ENCODE assay signal across 1 cellular context in the genomic region with DNA sequence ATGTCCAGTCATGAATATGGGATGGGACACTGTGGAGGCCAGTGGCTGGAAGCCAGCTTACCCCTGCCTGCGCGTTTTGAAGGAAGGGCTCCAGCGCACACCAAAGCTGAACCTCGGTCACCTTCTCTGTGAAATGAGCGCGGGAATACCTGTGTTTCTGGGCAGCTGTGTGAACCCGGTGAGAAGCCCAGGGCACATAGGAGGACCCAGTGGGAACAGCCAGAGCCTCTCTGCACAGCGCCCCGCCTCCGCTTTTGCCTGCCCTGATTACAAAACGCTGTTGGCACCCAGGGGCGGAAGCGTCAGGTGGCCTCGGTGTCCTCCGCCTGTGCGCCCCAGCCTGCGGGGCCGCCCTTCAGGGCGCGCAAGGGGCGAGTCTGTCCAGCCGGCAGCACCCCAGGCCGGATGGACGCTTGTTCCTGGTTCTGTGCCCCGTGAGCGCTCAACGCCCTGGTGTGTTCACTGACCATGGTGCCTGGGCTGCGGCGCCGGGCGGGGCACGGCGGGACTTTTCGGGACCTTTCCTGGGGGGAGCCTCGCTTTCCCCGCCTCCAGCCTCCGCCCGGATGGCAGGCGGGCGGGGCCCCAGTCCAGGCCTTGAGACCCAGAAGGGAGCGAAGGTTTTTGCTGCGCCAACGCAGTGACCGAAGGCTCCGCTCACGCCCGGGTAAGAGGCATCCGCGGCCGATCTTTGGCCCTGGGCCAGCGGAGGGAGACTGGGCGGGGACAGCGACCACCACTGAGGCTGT.
TF ChIP-seq lines count a peak whose summit lies in the region.

A gene (plus strand): TSS at position 588 of the 749 bp plus-strand sequence. CDS start 23,895 bp downstream, outside the sequence.

TF ChIP-seq in HepG2, 621 proteins besides CTCF, POLR2A, EP300 and RAD21 (continued from another document and continues in another):
- TF ChIP-seq ZBTB38 (CRISPR knock-in tag; IDR thresholded peaks at IDR 0.05), result no peak; the same call in 1 of the 2 replicates
- no peak for TF ChIP-seq HOXA7 (CRISPR knock-in tag; IDR thresholded peaks at IDR 0.05)
- no peak for TF ChIP-seq NKX3-1 (CRISPR knock-in tag; IDR thresholded peaks at IDR 0.05)
- TF ChIP-seq ATM (IDR thresholded peaks at IDR 0.05; ENCODE audit: borderline replicate concordance), result no peak
- peak; percentile 51; the same call in 1 of the 2 replicates for TF ChIP-seq ETV6 (CRISPR knock-in tag; conservative IDR thresholded peaks at IDR 0.05)
- peak; percentile 66 for TF ChIP-seq POLR2AphosphoS5 (IDR thresholded peaks at IDR 0.05; ENCODE audit: low read depth, low read length)
- TF ChIP-seq CENPT (CRISPR knock-in tag; IDR thresholded peaks at IDR 0.05; ENCODE audit: low read depth), result no peak
- TF ChIP-seq RFXAP (CRISPR knock-in tag; IDR thresholded peaks at IDR 0.05; ENCODE audit: borderline replicate concordance), result no peak
- TF ChIP-seq ZNF24 (IDR thresholded peaks at IDR 0.05), result no peak
- no peak for TF ChIP-seq FOXM1 (CRISPR knock-in tag; IDR thresholded peaks at IDR 0.05)
- TF ChIP-seq CCAR2 (optimal IDR thresholded peaks at IDR 0.05; ENCODE audit: low read depth, low read length), result no peak
- TF ChIP-seq TCF7 (IDR thresholded peaks at IDR 0.05; ENCODE audit: low read depth), result no peak
- TF ChIP-seq ZFP1 (CRISPR knock-in tag; IDR thresholded peaks at IDR 0.05), result 0 out of 2 replicates have a peak, but pooled peaks have one; percentile 17
- TF ChIP-seq ZNF260 (CRISPR knock-in tag; IDR thresholded peaks at IDR 0.05; ENCODE audit: borderline replicate concordance, low read depth), result no peak
- no peak for TF ChIP-seq SMYD3 (CRISPR knock-in tag; IDR thresholded peaks at IDR 0.05)
- TF ChIP-seq ZNF282 (IDR thresholded peaks at IDR 0.05; ENCODE audit: partially characterized antibody), result no peak
- TF ChIP-seq, protein P1, sequence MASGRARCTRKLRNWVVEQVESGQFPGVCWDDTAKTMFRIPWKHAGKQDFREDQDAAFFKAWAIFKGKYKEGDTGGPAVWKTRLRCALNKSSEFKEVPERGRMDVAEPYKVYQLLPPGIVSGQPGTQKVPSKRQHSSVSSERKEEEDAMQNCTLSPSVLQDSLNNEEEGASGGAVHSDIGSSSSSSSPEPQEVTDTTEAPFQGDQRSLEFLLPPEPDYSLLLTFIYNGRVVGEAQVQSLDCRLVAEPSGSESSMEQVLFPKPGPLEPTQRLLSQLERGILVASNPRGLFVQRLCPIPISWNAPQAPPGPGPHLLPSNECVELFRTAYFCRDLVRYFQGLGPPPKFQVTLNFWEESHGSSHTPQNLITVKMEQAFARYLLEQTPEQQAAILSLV (CRISPR knock-in tag; IDR thresholded peaks at IDR 0.05; ENCODE audit: borderline replicate concordance), result peak; percentile 72; the same call in 1 of the 2 replicates
- peak; percentile 26; the same call in 1 of the 2 replicates for TF ChIP-seq ZNF224 (CRISPR knock-in tag; IDR thresholded peaks at IDR 0.05)
- TF ChIP-seq KDM5A (IDR thresholded peaks at IDR 0.05; ENCODE audit: borderline replicate concordance, low read length), result no peak
- peak; percentile 56; the same call in 1 of the 2 replicates for TF ChIP-seq MEIS2 (CRISPR knock-in tag; IDR thresholded peaks at IDR 0.05)
- TF ChIP-seq MXD4 (CRISPR knock-in tag; IDR thresholded peaks at IDR 0.05), result peak; percentile 41; the same call in 1 of the 2 replicates
- no peak for TF ChIP-seq ZNF496 (CRISPR knock-in tag; IDR thresholded peaks at IDR 0.05; ENCODE audit: insufficient replicate concordance)
- no peak for TF ChIP-seq NCOR1 (IDR thresholded peaks at IDR 0.05; ENCODE audit: borderline replicate concordance, low read length)
- no peak for TF ChIP-seq ZFP36 (IDR thresholded peaks at IDR 0.05; ENCODE audit: borderline replicate concordance, low read depth, low read length, partially characterized antibody)
- TF ChIP-seq FOXA3 (CRISPR knock-in tag; IDR thresholded peaks at IDR 0.05), result peak; percentile 26; the same call in 1 of the 2 replicates
- peak; percentile 85 for TF ChIP-seq POLR2G (IDR thresholded peaks at IDR 0.05; ENCODE audit: low read depth, low read length)
- 0 out of 2 replicates have a peak, but pooled peaks have one; percentile 73 for TF ChIP-seq ZNF343 (CRISPR knock-in tag; IDR thresholded peaks at IDR 0.05)
- TF ChIP-seq ARHGAP35 (CRISPR knock-in tag; IDR thresholded peaks at IDR 0.05; ENCODE audit: borderline replicate concordance), result peak; percentile 75; the same call in 1 of the 2 replicates
- no peak for TF ChIP-seq ZSCAN12 (CRISPR knock-in tag; IDR thresholded peaks at IDR 0.05)
- TF ChIP-seq, protein P2, sequence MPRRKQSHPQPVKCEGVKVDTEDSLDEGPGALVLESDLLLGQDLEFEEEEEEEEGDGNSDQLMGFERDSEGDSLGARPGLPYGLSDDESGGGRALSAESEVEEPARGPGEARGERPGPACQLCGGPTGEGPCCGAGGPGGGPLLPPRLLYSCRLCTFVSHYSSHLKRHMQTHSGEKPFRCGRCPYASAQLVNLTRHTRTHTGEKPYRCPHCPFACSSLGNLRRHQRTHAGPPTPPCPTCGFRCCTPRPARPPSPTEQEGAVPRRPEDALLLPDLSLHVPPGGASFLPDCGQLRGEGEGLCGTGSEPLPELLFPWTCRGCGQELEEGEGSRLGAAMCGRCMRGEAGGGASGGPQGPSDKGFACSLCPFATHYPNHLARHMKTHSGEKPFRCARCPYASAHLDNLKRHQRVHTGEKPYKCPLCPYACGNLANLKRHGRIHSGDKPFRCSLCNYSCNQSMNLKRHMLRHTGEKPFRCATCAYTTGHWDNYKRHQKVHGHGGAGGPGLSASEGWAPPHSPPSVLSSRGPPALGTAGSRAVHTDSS (CRISPR knock-in tag; conservative IDR thresholded peaks at IDR 0.05), result no peak
- TF ChIP-seq, protein P3, sequence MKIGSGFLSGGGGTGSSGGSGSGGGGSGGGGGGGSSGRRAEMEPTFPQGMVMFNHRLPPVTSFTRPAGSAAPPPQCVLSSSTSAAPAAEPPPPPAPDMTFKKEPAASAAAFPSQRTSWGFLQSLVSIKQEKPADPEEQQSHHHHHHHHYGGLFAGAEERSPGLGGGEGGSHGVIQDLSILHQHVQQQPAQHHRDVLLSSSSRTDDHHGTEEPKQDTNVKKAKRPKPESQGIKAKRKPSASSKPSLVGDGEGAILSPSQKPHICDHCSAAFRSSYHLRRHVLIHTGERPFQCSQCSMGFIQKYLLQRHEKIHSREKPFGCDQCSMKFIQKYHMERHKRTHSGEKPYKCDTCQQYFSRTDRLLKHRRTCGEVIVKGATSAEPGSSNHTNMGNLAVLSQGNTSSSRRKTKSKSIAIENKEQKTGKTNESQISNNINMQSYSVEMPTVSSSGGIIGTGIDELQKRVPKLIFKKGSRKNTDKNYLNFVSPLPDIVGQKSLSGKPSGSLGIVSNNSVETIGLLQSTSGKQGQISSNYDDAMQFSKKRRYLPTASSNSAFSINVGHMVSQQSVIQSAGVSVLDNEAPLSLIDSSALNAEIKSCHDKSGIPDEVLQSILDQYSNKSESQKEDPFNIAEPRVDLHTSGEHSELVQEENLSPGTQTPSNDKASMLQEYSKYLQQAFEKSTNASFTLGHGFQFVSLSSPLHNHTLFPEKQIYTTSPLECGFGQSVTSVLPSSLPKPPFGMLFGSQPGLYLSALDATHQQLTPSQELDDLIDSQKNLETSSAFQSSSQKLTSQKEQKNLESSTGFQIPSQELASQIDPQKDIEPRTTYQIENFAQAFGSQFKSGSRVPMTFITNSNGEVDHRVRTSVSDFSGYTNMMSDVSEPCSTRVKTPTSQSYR (CRISPR knock-in tag; IDR thresholded peaks at IDR 0.05; ENCODE audit: borderline replicate concordance), result peak; percentile 47; the same call in 1 of the 2 replicates
- TF ChIP-seq, protein P4, sequence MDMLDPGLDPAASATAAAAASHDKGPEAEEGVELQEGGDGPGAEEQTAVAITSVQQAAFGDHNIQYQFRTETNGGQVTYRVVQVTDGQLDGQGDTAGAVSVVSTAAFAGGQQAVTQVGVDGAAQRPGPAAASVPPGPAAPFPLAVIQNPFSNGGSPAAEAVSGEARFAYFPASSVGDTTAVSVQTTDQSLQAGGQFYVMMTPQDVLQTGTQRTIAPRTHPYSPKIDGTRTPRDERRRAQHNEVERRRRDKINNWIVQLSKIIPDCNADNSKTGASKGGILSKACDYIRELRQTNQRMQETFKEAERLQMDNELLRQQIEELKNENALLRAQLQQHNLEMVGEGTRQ (IDR thresholded peaks at IDR 0.05; ENCODE audit: low read depth, low read length), result no peak
- TF ChIP-seq, protein P4 (CRISPR knock-in tag; IDR thresholded peaks at IDR 0.05; ENCODE audit: borderline replicate concordance), result no peak
- TF ChIP-seq ZNF567 (CRISPR knock-in tag; IDR thresholded peaks at IDR 0.05; ENCODE audit: borderline replicate concordance), result peak; percentile 83; the same call in 1 of the 2 replicates
- 0 out of 2 replicates have a peak, but pooled peaks have one; percentile 44 for TF ChIP-seq TMF1 (CRISPR knock-in tag; IDR thresholded peaks at IDR 0.05; ENCODE audit: low read depth)
- TF ChIP-seq ZMYM3 (CRISPR knock-in tag; IDR thresholded peaks at IDR 0.05), result no peak; the same call in 1 of the 2 replicates
- TF ChIP-seq ZNF232 (CRISPR knock-in tag; IDR thresholded peaks at IDR 0.05; ENCODE audit: borderline replicate concordance), result no peak
- no peak for TF ChIP-seq ZNF296 (CRISPR knock-in tag; conservative IDR thresholded peaks at IDR 0.05)
- TF ChIP-seq, protein P5, sequence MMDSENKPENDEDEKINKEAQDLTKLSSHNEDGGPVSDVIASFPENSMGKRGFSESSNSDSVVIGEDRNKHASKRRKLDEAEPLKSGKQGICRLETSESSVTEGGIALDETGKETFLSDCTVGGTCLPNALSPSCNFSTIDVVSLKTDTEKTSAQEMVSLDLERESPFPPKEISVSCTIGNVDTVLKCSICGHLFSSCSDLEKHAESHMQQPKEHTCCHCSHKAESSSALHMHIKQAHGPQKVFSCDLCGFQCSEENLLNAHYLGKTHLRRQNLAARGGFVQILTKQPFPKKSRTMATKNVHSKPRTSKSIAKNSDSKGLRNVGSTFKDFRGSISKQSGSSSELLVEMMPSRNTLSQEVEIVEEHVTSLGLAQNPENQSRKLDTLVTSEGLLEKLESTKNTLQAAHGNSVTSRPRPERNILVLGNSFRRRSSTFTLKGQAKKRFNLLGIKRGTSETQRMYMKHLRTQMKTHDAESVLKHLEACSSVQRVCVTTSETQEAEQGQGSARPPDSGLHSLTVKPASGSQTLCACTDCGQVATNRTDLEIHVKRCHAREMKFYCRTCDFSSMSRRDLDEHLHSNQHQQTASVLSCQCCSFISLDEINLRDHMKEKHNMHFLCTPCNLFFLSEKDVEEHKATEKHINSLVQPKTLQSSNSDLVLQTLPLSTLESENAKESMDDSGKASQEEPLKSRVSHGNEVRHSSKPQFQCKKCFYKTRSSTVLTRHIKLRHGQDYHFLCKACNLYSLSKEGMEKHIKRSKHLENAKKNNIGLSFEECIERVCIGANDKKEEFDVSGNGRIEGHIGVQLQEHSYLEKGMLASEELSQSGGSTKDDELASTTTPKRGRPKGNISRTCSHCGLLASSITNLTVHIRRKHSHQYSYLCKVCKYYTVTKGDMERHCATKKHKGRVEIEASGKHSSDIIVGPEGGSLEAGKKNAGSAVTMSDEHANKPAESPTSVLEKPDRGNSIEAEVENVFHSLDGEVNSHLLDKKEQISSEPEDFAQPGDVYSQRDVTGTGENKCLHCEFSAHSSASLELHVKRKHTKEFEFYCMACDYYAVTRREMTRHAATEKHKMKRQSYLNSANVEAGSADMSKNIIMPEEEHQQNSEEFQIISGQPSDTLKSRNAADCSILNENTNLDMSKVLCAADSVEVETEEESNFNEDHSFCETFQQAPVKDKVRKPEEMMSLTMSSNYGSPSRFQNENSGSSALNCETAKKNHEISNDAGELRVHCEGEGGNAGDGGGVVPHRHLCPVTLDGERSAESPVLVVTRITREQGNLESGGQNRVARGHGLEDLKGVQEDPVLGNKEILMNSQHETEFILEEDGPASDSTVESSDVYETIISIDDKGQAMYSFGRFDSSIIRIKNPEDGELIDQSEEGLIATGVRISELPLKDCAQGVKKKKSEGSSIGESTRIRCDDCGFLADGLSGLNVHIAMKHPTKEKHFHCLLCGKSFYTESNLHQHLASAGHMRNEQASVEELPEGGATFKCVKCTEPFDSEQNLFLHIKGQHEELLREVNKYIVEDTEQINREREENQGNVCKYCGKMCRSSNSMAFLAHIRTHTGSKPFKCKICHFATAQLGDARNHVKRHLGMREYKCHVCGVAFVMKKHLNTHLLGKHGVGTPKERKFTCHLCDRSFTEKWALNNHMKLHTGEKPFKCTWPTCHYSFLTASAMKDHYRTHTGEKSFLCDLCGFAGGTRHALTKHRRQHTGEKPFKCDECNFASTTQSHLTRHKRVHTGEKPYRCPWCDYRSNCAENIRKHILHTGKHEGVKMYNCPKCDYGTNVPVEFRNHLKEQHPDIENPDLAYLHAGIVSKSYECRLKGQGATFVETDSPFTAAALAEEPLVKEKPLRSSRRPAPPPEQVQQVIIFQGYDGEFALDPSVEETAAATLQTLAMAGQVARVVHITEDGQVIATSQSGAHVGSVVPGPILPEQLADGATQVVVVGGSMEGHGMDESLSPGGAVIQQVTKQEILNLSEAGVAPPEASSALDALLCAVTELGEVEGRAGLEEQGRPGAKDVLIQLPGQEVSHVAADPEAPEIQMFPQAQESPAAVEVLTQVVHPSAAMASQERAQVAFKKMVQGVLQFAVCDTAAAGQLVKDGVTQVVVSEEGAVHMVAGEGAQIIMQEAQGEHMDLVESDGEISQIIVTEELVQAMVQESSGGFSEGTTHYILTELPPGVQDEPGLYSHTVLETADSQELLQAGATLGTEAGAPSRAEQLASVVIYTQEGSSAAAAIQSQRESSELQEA (CRISPR knock-in tag; IDR thresholded peaks at IDR 0.05; ENCODE audit: not compliant biosample characterization), result peak; percentile 46
- no peak for TF ChIP-seq ZC3H4 (CRISPR knock-in tag; IDR thresholded peaks at IDR 0.05; ENCODE audit: borderline replicate concordance)
- TF ChIP-seq, protein P6, sequence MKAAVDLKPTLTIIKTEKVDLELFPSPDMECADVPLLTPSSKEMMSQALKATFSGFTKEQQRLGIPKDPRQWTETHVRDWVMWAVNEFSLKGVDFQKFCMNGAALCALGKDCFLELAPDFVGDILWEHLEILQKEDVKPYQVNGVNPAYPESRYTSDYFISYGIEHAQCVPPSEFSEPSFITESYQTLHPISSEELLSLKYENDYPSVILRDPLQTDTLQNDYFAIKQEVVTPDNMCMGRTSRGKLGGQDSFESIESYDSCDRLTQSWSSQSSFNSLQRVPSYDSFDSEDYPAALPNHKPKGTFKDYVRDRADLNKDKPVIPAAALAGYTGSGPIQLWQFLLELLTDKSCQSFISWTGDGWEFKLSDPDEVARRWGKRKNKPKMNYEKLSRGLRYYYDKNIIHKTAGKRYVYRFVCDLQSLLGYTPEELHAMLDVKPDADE (CRISPR knock-in tag; IDR thresholded peaks at IDR 0.05), result no peak
- TF ChIP-seq CBX5 (CRISPR knock-in tag; IDR thresholded peaks at IDR 0.05; ENCODE audit: borderline replicate concordance), result peak; percentile 75; the same call in 1 of the 2 replicates
- TF ChIP-seq ZNF615 (CRISPR knock-in tag; IDR thresholded peaks at IDR 0.05; ENCODE audit: borderline replicate concordance), result no peak
